Comparison of ENCODE assay signal across 8 cellular contexts in genomic region chr16:29339301-29339700, GRCh38.
DNase-seq lines count a peak whose midpoint lies in the region; ATAC-seq lines count a peak whose summit lies in the region.
"Not testable (repeated sequence)": the region's sequence is repeated elsewhere in the genome, so short reads cannot be mapped to it uniquely, and the experiment has no call there.

No MANE protein-coding gene starts in this region.

- not testable (repeated sequence) for H3K9me3 Mint-ChIP-seq in CD4-positive, CD25-positive, alpha-beta regulatory T cell; naive thymus-derived CD8-positive, alpha-beta T cell

- H3K27me3 Mint-ChIP-seq in CD4-positive, CD25-positive, alpha-beta regulatory T cell; T-helper 17 cell; naive thymus-derived CD8-positive, alpha-beta T cell: not testable (repeated sequence)

- not testable (repeated sequence) for DNase-seq in CD4-positive, CD25-positive, alpha-beta regulatory T cell; T-helper 17 cell
- peak in 2 of 10 donors; percentile 4 to 31 for DNase-seq in naive thymus-derived CD8-positive, alpha-beta T cell

- H3K27ac Mint-ChIP-seq in CD4-positive, CD25-positive, alpha-beta regulatory T cell, result peak overlapping the region in 1 of 3 donors; percentile 32
- H3K27ac Mint-ChIP-seq in T-helper 17 cell, result not testable (repeated sequence)
- H3K27ac Mint-ChIP-seq in naive thymus-derived CD8-positive, alpha-beta T cell, result peak overlapping the region in 4 of 10 donors; percentile 43 to 76 (median 52)

- not testable (repeated sequence) for H3K4me3 ChIP-seq in CD4-positive, CD25-positive, alpha-beta regulatory T cell (ENCODE audit: low read depth, low read length)

- not testable (repeated sequence) for H3K27ac ChIP-seq in CD4-positive, CD25-positive, alpha-beta regulatory T cell (ENCODE audit: insufficient read depth, low read length, poor library complexity, severe bottlenecking)

- POLR2A ChIA-PET in naive thymus-derived CD8-positive, alpha-beta T cell (lab: Charles Lee), result not testable (repeated sequence)

- H3K36me3 Mint-ChIP-seq in CD4-positive, CD25-positive, alpha-beta regulatory T cell, result peaks cover 12% of the 10 kb centered on the region
- not testable (repeated sequence) for H3K36me3 Mint-ChIP-seq in T-helper 17 cell (ENCODE audit: low read depth); naive thymus-derived CD8-positive, alpha-beta T cell

- H3K9me3 ChIP-seq in CD4-positive, CD25-positive, alpha-beta regulatory T cell (ENCODE audit: control insufficient read depth in 2 of 2, low read length in 2 of 2); T-helper 17 cell (ENCODE audit: control insufficient read depth, low read length, poor library complexity, severe bottlenecking): not testable (repeated sequence)

- H3K36me3 ChIP-seq in CD4-positive, CD25-positive, alpha-beta regulatory T cell (ENCODE audit: control insufficient read depth, insufficient read depth, low read length), result not testable (repeated sequence)

- not testable (repeated sequence) for H3K4me1 ChIP-seq in CD4-positive, CD25-positive, alpha-beta regulatory T cell (ENCODE audit: control insufficient read depth, insufficient read depth, low read length, poor library complexity, severe bottlenecking)

- peak; percentile 33 to 52 for ATAC-seq in CD4-positive, CD25-positive, alpha-beta regulatory T cell (ENCODE audit: low read depth in 2 of 2)
- ATAC-seq in GM18858 (IDR thresholded peaks at IDR 0.05; ENCODE audit: unreplicated experiment) (peak; percentile 72), GM19463 (IDR thresholded peaks at IDR 0.05; ENCODE audit: unreplicated experiment) (peak; percentile 78), HG02588 (IDR thresholded peaks at IDR 0.05; ENCODE audit: unreplicated experiment) (peak; percentile 81), HG03066 (IDR thresholded peaks at IDR 0.05; ENCODE audit: low read depth, unreplicated experiment) (peak; percentile 60), HG03565 (IDR thresholded peaks at IDR 0.05; ENCODE audit: unreplicated experiment) (peak; percentile 57), T-helper 17 cell (peak; percentile 74)
- ATAC-seq in naive thymus-derived CD8-positive, alpha-beta T cell, result peak; percentile 27 to 69

- not testable (repeated sequence) for H3K4me1 Mint-ChIP-seq in CD4-positive, CD25-positive, alpha-beta regulatory T cell; T-helper 17 cell
- H3K4me1 Mint-ChIP-seq in naive thymus-derived CD8-positive, alpha-beta T cell, result peaks cover 0 to 54% (median 7%) of the 10 kb centered on the region in 4 donors

- not testable (repeated sequence) for H3K27me3 ChIP-seq in CD4-positive, CD25-positive, alpha-beta regulatory T cell (ENCODE audit: control insufficient read depth, insufficient read depth, low read length)

- not testable (repeated sequence) for H3K4me3 Mint-ChIP-seq in CD4-positive, CD25-positive, alpha-beta regulatory T cell; T-helper 17 cell; naive thymus-derived CD8-positive, alpha-beta T cell
